ENCODE assay signal across 8 cellular contexts in genomic region chr2:169141713-169142352, GRCh38.
DNase-seq lines count a peak whose midpoint lies in the region; ATAC-seq and TF ChIP-seq lines count a peak whose summit lies in the region.

No MANE protein-coding gene starts in this region.

- no peak overlapping the region for H3K4me3 Mint-ChIP-seq in T-helper 2 cell treated with Interferon-gamma antibody and Interleukin-4, amounts not matched to agents 5 μg/mL and 100 μg/mL, for 36 hours

- H3K27me3 Mint-ChIP-seq in T-helper 2 cell treated with Interferon-gamma antibody and Interleukin-4, amounts not matched to agents 5 μg/mL and 100 μg/mL, for 36 hours (ENCODE audit: low read depth) = peaks cover 3% of the 10 kb centered on the region

- H3K4me1 ChIP-seq in Loucy (ENCODE audit: insufficient read depth, low read length, poor library complexity, severe bottlenecking) = no peaks in the 10 kb centered on the region

- H3K36me3 Mint-ChIP-seq in T-helper 2 cell treated with Interferon-gamma antibody and Interleukin-4, amounts not matched to agents 5 μg/mL and 100 μg/mL, for 36 hours (ENCODE audit: low read depth) = no peaks in the 10 kb centered on the region

- peak; percentile 97 for TF ChIP-seq CTCF in Loucy (conservative IDR thresholded peaks at IDR 0.05; ENCODE audit: low read length)

- no peaks in the 10 kb centered on the region for H3K9me3 ChIP-seq in Loucy (ENCODE audit: insufficient read depth, low read depth, low read length)

- H3K79me2 ChIP-seq in Loucy (ENCODE audit: insufficient read depth, low read length) = no peaks in the 10 kb centered on the region

- no peak overlapping the region for H3K27ac Mint-ChIP-seq in T-helper 2 cell treated with Interferon-gamma antibody and Interleukin-4, amounts not matched to agents 5 μg/mL and 100 μg/mL, for 36 hours

- no peak overlapping the region for H3K4me3 ChIP-seq in Loucy (ENCODE audit: low read length, poor library complexity, severe bottlenecking)

- no peaks in the 10 kb centered on the region for H3K36me3 ChIP-seq in Loucy (ENCODE audit: insufficient read depth, low read length)

- H3K4me2 ChIP-seq in Loucy (ENCODE audit: low read depth, low read length, poor library complexity, severe bottlenecking) = no peak overlapping the region

- DNase-seq in CMK (ENCODE audit: low read depth) (peak; percentile 35), astrocyte of the hippocampus (ENCODE audit: low read depth, low spot score) (peak; percentile 70), iPS-NIHi11 (ENCODE audit: low spot score) (peak; percentile 70), NCI-H187 treated with DMSO at 0.1 percent for 48 hours (lab: John Stamatoyannopoulos, UW) (no peak)
- DNase-seq in T-helper 2 cell treated with Interferon-gamma antibody and Interleukin-4, amounts not matched to agents 5 μg/mL and 100 μg/mL, for 36 hours (ENCODE audit: low spot score) = peak; percentile 32
- DNase-seq in stimulated activated CD4-positive, alpha-beta T cell treated with anti-CD3 and anti-CD28 coated beads, Interleukin-1b, Interleukin-23, amount 100 ng/mL, for 24 hours (ENCODE audit: low read depth in 4 of 4, low spot score in 1 of 4) = peak; percentile 35 to 59 (median 44)

- peak; percentile 47 for ATAC-seq in GM21367 (IDR thresholded peaks at IDR 0.05; ENCODE audit: unreplicated experiment)

- no peak overlapping the region for H2AFZ ChIP-seq in Loucy (ENCODE audit: low read length)

- H4K20me1 ChIP-seq in Loucy (ENCODE audit: insufficient read depth, low read length, poor library complexity, severe bottlenecking) = no peaks in the 10 kb centered on the region

- H3K9me3 Mint-ChIP-seq in T-helper 2 cell treated with Interferon-gamma antibody and Interleukin-4, amounts not matched to agents 5 μg/mL and 100 μg/mL, for 36 hours = no peaks in the 10 kb centered on the region

- no peaks in the 10 kb centered on the region for H3F3A ChIP-seq in Loucy (ENCODE audit: low read depth)

- no peaks in the 10 kb centered on the region for H3K9me2 ChIP-seq in Loucy (replicated peaks; ENCODE audit: low read depth, low read length)

- no peaks in the 10 kb centered on the region for H3K4me1 Mint-ChIP-seq in T-helper 2 cell treated with Interferon-gamma antibody and Interleukin-4, amounts not matched to agents 5 μg/mL and 100 μg/mL, for 36 hours (ENCODE audit: low read depth)

- H3K27me3 ChIP-seq in Loucy (ENCODE audit: insufficient read depth, low read length, poor library complexity, severe bottlenecking) = no peaks in the 10 kb centered on the region

- H3K9ac ChIP-seq in Loucy (ENCODE audit: low read depth, low read length, poor library complexity, severe bottlenecking) = no peak overlapping the region
